8 cellular contexts compared by ENCODE assay signal in the genomic region with DNA sequence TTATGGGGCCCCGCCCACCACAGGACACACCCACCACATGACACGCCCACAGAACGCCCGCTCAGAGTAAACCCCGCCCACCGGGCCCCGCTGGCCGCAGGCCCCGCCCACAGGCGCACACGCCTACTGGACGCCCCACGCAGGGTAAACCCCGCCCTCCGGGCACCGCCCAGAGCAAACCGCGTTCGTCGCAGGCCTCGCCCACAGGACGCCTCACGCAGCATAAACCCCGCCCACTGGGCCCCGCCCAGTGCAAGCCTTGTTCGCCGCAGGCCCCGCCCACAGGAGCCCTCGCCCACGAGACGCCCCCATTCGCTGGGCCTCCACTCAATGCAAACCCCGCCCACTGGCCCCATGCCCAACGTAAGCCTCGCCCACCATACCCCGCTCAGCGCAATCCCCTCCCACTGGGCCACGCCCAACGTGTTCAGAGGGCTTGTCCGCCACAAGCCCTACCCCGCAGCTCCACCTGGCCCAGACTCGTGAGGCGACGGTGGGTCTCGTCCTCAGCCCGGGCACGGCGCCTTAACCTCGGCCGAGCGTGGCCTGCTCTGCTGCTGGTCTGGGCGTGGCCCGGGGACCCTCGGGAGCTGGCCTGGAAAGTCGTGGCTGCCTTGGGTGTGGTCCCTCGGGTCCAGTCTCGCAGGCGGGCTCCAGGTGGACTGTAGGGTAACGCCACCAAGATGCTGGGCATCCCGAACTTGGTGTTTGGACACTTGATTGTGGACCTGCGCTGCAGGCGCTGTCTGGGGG. TPM values are rescaled to one million over a fixed set of nuclear protein-coding genes. Genes with fewer than 3 reads are reported as not detected.
DNase-seq lines count a peak whose midpoint lies in the region; ATAC-seq, FAIRE-seq and TF ChIP-seq lines count a peak whose summit lies in the region.

No MANE protein-coding gene starts in this region.

- DNase-seq in NCI-H2081 (lab: John Stamatoyannopoulos, UW), result peak; percentile 95 to 98
- peak; percentile 79 for DNase-seq in skeletal muscle cell (ENCODE audit: low read depth)

- peak; percentile 81 for ATAC-seq in GM18517 (IDR thresholded peaks at IDR 0.05; ENCODE audit: unreplicated experiment)
- ATAC-seq in HG03039 (IDR thresholded peaks at IDR 0.05; ENCODE audit: unreplicated experiment), result peak; percentile 75

- peak overlapping the region; percentile 64 for H3K27ac ChIP-seq in 22Rv1

- H3K27me3 Mint-ChIP-seq in brain, result no peaks in the 10 kb centered on the region

- peak; percentile 92 for FAIRE-seq in TTC549 (lab: Jason Lieb, UNC)

- H3K27ac Mint-ChIP-seq in brain, result peak overlapping the region in 2 of 5 experiments; percentile 27 to 88

- no peaks in the 10 kb centered on the region for H3K36me3 Mint-ChIP-seq in brain

- no peaks in the 10 kb centered on the region for H3K9me3 Mint-ChIP-seq in brain

- peak overlapping the region; percentile 17 for H3K4me3 ChIP-seq in iPS-11a (ENCODE audit: low read depth, low read length)
- peak overlapping the region; percentile 57 for H3K4me3 ChIP-seq in skeletal muscle cell (ENCODE audit: low read depth, low read length)

- peaks cover 12% of the 10 kb centered on the region for H3K4me1 Mint-ChIP-seq in brain

- peak overlapping the region; percentile 42 to 70 (median 64) for H3K4me3 Mint-ChIP-seq in brain

- no peak for TF ChIP-seq CTCF in 22Rv1 (IDR thresholded peaks at IDR 0.05)
- no peak for TF ChIP-seq CTCF in brain (conservative IDR thresholded peaks at IDR 0.05)

RNA-seq across cellular contexts. Expression of a gene that starts 0.4 kb away (rescaled TPM):
- 6.5 TPM for polyA plus RNA-seq in brain (ENCODE audit: insufficient read depth, low read depth, low replicate concordance)

RNA-seq across cellular contexts. Expression of a gene that starts 4.4 kb away (rescaled TPM):
- polyA plus RNA-seq in brain (ENCODE audit: insufficient read depth, low read depth, low replicate concordance), result 0.27 TPM

RNA-seq across cellular contexts. Expression of a gene that starts 28.6 kb away (rescaled TPM):
- 689 TPM for polyA plus RNA-seq in brain (ENCODE audit: insufficient read depth, low read depth, low replicate concordance)

Comparison
In these comparisons a context has a peak if more than half of its experiments do, and no peak if none do; other contexts are left out.
1. Peak in every context shown above with its lines: DNase-seq, ATAC-seq, H3K4me3 ChIP-seq and H3K27ac ChIP-seq.